ENCODE assay signal across 6 cellular contexts in genomic region chr17:17569691-17570090, GRCh38.
"Had no signal": no experiment of that assay in that cellular context is flagged by ENCODE, and none has a peak within 500 bp of the region (broad histone marks: within the 10 kb centered on the region; RNA-seq: fewer than 3 reads in every experiment).

No MANE protein-coding gene starts in this region.

- H3K36me3 Mint-ChIP-seq: natural killer cell treated with Interleukin-12 subunit alpha and Interleukin-12 subunit beta and Interleukin-15 and Interleukin-18, amount 100 ng/mL, for 72 hours had no signal

- H3K27me3 Mint-ChIP-seq: memory B cell; natural killer cell treated with Interleukin-12 subunit alpha and Interleukin-12 subunit beta and Interleukin-15 and Interleukin-18, amount 100 ng/mL, for 72 hours had no signal

- H3K4me3 Mint-ChIP-seq: endodermal cell; memory B cell; natural killer cell treated with Interleukin-12 subunit alpha and Interleukin-12 subunit beta and Interleukin-15 and Interleukin-18, amount 100 ng/mL, for 72 hours; stimulated activated effector memory CD8-positive, alpha-beta T cell treated with anti-CD3 and anti-CD28 coated beads, Interleukin-12 subunit alpha, Interleukin-12 subunit beta, amount 100 ng/mL, for 72 hours had no signal

- ATAC-seq: natural killer cell treated with Interleukin-12 subunit alpha and Interleukin-12 subunit beta and Interleukin-15 and Interleukin-18, amount 100 ng/mL, for 72 hours; stimulated activated effector memory CD8-positive, alpha-beta T cell treated with anti-CD3 and anti-CD28 coated beads, Interleukin-12 subunit alpha, Interleukin-12 subunit beta, amount 100 ng/mL, for 72 hours had no signal

- H3K36me3 ChIP-seq: transverse colon had no signal

- H3K9me3 Mint-ChIP-seq: endodermal cell; memory B cell; natural killer cell treated with Interleukin-12 subunit alpha and Interleukin-12 subunit beta and Interleukin-15 and Interleukin-18, amount 100 ng/mL, for 72 hours; stimulated activated effector memory CD8-positive, alpha-beta T cell treated with anti-CD3 and anti-CD28 coated beads, Interleukin-12 subunit alpha, Interleukin-12 subunit beta, amount 100 ng/mL, for 72 hours had no signal

- DNase-seq: activated naive CD4-positive, alpha-beta T cell treated with anti-CD3 and anti-CD28 coated beads, Interleukin-2, amount 50 U/mL, for 16 hours had no signal

- H3K27me3 ChIP-seq: transverse colon had no signal

- H3K27ac Mint-ChIP-seq: memory B cell; natural killer cell treated with Interleukin-12 subunit alpha and Interleukin-12 subunit beta and Interleukin-15 and Interleukin-18, amount 100 ng/mL, for 72 hours had no signal

- H3K9me3 ChIP-seq: transverse colon had no signal

- H3K4me3 ChIP-seq: transverse colon had no signal

- H3K27ac ChIP-seq: transverse colon had no signal
